In genomic region chr7:69067397-69067796, GRCh38 we compare ENCODE assay signal across 1 cellular context.
A peak's percentile ranks its signal among the peaks of the same experiment; 100 is the strongest.
TF ChIP-seq lines count a peak whose summit lies in the region.

No MANE protein-coding gene starts in this region.

TF ChIP-seq in HepG2, 621 proteins besides CTCF, POLR2A, EP300 and RAD21 (continued from another document):
- TF ChIP-seq, protein P1, sequence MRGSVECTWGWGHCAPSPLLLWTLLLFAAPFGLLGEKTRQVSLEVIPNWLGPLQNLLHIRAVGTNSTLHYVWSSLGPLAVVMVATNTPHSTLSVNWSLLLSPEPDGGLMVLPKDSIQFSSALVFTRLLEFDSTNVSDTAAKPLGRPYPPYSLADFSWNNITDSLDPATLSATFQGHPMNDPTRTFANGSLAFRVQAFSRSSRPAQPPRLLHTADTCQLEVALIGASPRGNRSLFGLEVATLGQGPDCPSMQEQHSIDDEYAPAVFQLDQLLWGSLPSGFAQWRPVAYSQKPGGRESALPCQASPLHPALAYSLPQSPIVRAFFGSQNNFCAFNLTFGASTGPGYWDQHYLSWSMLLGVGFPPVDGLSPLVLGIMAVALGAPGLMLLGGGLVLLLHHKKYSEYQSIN (CRISPR knock-in tag; IDR thresholded peaks at IDR 0.05; ENCODE audit: borderline replicate concordance): no peak
- TF ChIP-seq MXI1 (IDR thresholded peaks at IDR 0.05; ENCODE audit: borderline replicate concordance, low read depth, low read length): no peak
- no peak for TF ChIP-seq HNRNPLL (IDR thresholded peaks at IDR 0.05; ENCODE audit: low read depth, low read length, poor library complexity, severe bottlenecking)
- 0 out of 4 replicates have a peak, but pooled peaks of 1 of the 2 experiments have one; percentile 25 for TF ChIP-seq HMGXB4 (CRISPR knock-in tag; IDR thresholded peaks at IDR 0.05; ENCODE audit: borderline replicate concordance in 1 of 2, low read depth in 1 of 2)
- no peak for TF ChIP-seq TMF1 (CRISPR knock-in tag; IDR thresholded peaks at IDR 0.05; ENCODE audit: low read depth)
- TF ChIP-seq GFI1 (CRISPR knock-in tag; IDR thresholded peaks at IDR 0.05; ENCODE audit: borderline replicate concordance): no peak
- TF ChIP-seq ZNF83 (CRISPR knock-in tag; IDR thresholded peaks at IDR 0.05; ENCODE audit: borderline replicate concordance): no peak
- no peak for TF ChIP-seq ZNF672 (CRISPR knock-in tag; IDR thresholded peaks at IDR 0.05)
- TF ChIP-seq SETDB1 (CRISPR knock-in tag; IDR thresholded peaks at IDR 0.05; ENCODE audit: borderline replicate concordance): no peak
- no peak for TF ChIP-seq ZSCAN25 (CRISPR knock-in tag; IDR thresholded peaks at IDR 0.05)
- TF ChIP-seq, protein P2, sequence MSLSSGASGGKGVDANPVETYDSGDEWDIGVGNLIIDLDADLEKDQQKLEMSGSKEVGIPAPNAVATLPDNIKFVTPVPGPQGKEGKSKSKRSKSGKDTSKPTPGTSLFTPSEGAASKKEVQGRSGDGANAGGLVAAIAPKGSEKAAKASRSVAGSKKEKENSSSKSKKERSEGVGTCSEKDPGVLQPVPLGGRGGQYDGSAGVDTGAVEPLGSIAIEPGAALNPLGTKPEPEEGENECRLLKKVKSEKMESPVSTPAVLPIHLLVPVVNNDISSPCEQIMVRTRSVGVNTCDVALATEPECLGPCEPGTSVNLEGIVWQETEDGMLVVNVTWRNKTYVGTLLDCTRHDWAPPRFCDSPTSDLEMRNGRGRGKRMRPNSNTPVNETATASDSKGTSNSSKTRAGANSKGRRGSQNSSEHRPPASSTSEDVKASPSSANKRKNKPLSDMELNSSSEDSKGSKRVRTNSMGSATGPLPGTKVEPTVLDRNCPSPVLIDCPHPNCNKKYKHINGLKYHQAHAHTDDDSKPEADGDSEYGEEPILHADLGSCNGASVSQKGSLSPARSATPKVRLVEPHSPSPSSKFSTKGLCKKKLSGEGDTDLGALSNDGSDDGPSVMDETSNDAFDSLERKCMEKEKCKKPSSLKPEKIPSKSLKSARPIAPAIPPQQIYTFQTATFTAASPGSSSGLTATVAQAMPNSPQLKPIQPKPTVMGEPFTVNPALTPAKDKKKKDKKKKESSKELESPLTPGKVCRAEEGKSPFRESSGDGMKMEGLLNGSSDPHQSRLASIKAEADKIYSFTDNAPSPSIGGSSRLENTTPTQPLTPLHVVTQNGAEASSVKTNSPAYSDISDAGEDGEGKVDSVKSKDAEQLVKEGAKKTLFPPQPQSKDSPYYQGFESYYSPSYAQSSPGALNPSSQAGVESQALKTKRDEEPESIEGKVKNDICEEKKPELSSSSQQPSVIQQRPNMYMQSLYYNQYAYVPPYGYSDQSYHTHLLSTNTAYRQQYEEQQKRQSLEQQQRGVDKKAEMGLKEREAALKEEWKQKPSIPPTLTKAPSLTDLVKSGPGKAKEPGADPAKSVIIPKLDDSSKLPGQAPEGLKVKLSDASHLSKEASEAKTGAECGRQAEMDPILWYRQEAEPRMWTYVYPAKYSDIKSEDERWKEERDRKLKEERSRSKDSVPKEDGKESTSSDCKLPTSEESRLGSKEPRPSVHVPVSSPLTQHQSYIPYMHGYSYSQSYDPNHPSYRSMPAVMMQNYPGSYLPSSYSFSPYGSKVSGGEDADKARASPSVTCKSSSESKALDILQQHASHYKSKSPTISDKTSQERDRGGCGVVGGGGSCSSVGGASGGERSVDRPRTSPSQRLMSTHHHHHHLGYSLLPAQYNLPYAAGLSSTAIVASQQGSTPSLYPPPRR (CRISPR knock-in tag; IDR thresholded peaks at IDR 0.05; ENCODE audit: borderline replicate concordance): no peak
- peak; percentile 39; the same call in 1 of the 2 replicates for TF ChIP-seq SMC3 (IDR thresholded peaks at IDR 0.05; ENCODE audit: low read length)
- TF ChIP-seq, protein P3, sequence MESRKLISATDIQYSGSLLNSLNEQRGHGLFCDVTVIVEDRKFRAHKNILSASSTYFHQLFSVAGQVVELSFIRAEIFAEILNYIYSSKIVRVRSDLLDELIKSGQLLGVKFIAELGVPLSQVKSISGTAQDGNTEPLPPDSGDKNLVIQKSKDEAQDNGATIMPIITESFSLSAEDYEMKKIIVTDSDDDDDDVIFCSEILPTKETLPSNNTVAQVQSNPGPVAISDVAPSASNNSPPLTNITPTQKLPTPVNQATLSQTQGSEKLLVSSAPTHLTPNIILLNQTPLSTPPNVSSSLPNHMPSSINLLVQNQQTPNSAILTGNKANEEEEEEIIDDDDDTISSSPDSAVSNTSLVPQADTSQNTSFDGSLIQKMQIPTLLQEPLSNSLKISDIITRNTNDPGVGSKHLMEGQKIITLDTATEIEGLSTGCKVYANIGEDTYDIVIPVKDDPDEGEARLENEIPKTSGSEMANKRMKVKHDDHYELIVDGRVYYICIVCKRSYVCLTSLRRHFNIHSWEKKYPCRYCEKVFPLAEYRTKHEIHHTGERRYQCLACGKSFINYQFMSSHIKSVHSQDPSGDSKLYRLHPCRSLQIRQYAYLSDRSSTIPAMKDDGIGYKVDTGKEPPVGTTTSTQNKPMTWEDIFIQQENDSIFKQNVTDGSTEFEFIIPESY (CRISPR knock-in tag; IDR thresholded peaks at IDR 0.05): no peak
- TF ChIP-seq TCF7L2 (IDR thresholded peaks at IDR 0.05; ENCODE audit: low read depth, low read length): no peak
TF ChIP-seq in HepG2: peak in this region for 3.
